Comparison of ENCODE assay signal across 21 cellular contexts in the genomic region with DNA sequence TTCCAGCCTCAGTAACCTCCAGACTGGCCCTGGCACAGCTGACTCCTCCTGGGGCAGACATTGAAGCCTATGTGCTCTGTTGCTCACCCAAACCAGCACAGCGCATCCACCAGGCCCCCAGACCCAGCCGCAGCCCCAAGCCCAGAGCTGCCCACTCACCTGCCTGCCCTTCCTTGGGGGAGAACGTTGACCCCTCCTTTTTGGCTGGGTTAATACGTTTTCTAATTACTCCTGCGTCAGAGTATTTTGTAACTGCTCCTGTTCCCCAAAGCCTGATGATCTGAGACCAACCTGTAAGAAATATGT.
"Had no signal": no experiment of that assay in that cellular context is flagged by ENCODE, and none has a peak within 500 bp of the region (broad histone marks: within the 10 kb centered on the region; RNA-seq: fewer than 3 reads in every experiment).

No MANE protein-coding gene starts in this region.

- DNase-seq: activated CD4-positive, alpha-beta T cell treated with anti-CD3 and anti-CD28 coated beads for 36 hours; activated CD4-positive, CD25-positive, alpha-beta regulatory T cell; activated CD8-positive, alpha-beta memory T cell treated with anti-CD3 and anti-CD28 coated beads, Interleukin-2, amount 10 ng/mL, durations not matched to agents 7 days and 5 days; activated CD8-positive, alpha-beta T cell treated with anti-CD3 and anti-CD28 coated beads, Interleukin-2, amount 10 ng/mL, durations not matched to agents 7 days and 5 days; activated naive CD8-positive, alpha-beta T cell treated with anti-CD3 and anti-CD28 coated beads, Interleukin-2, amount 50 U/mL, for 24 hours; activated T-cell treated with anti-CD3 and anti-CD28 coated beads, Interleukin-2, amount 50 U/mL, for 48 hours; amygdala; dermis blood vessel endothelial cell; effector memory CD4-positive, alpha-beta T cell; foreskin melanocyte; heart right ventricle; left cardiac atrium; left ventricle myocardium superior; naive B cell; occipital lobe; stimulated activated CD4-positive, alpha-beta T cell treated with anti-CD3 and anti-CD28 coated beads, Interleukin-2, amount 100 ng/mL, for 48 hours; stimulated activated naive CD4-positive, alpha-beta T cell treated with Interleukin-2 at 50 U/mL for 16 hours; T-helper 1 cell had no signal

- H3K27ac ChIP-seq: esophagus muscularis mucosa, heart right ventricle, right atrium auricular region, tibial nerve had no signal

- H3K9me3 ChIP-seq: esophagus muscularis mucosa, heart right ventricle, right atrium auricular region, tibial nerve had no signal

- ATAC-seq: activated CD4-positive, alpha-beta T cell treated with anti-CD3 and anti-CD28 coated beads for 36 hours; activated CD8-positive, alpha-beta memory T cell treated with anti-CD3 and anti-CD28 coated beads, Interleukin-2, amount 10 ng/mL, durations not matched to agents 7 days and 5 days; activated CD8-positive, alpha-beta T cell treated with anti-CD3 and anti-CD28 coated beads, Interleukin-2, amount 10 ng/mL, durations not matched to agents 7 days and 5 days; activated naive CD8-positive, alpha-beta T cell treated with anti-CD3 and anti-CD28 coated beads, Interleukin-2, amount 50 U/mL, for 24 hours; left ventricle myocardium superior had no signal

- H3K4me1 ChIP-seq: esophagus muscularis mucosa, heart right ventricle, right atrium auricular region, tibial nerve had no signal

- H3K27me3 ChIP-seq: esophagus muscularis mucosa, heart right ventricle, right atrium auricular region, tibial nerve had no signal

- H3K4me3 ChIP-seq: esophagus muscularis mucosa, heart right ventricle, right atrium auricular region, tibial nerve had no signal
